Comparison of ENCODE assay signal across 1 cellular context in the genomic region with DNA sequence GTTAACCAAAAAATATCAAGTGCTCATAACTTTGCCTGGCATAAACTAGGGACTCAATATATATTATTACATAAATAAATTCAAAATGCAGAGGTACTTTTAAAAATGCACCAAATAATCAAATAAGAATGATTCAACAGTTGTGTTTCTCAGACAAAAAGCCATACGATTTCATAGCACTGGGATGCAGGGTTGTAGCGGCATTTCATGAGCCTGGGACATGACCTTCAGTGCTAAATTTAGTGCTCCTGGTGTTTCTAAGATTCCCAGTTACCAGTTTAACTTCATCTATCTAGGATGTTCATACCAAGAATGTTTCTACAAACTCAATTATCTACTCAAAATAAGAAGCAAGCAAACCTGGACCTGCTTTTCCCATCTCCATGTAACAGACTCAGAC.
TF ChIP-seq lines count a peak whose summit lies in the region.

No MANE protein-coding gene starts in this region.

TF ChIP-seq in IMR-90, 13 proteins besides CTCF, POLR2A, EP300 and RAD21:
- no peak for TF ChIP-seq FOS (IDR thresholded peaks at IDR 0.05; ENCODE audit: low read depth, low read length)
- TF ChIP-seq, protein P1, sequence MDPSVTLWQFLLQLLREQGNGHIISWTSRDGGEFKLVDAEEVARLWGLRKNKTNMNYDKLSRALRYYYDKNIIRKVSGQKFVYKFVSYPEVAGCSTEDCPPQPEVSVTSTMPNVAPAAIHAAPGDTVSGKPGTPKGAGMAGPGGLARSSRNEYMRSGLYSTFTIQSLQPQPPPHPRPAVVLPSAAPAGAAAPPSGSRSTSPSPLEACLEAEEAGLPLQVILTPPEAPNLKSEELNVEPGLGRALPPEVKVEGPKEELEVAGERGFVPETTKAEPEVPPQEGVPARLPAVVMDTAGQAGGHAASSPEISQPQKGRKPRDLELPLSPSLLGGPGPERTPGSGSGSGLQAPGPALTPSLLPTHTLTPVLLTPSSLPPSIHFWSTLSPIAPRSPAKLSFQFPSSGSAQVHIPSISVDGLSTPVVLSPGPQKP (IDR thresholded peaks at IDR 0.05; ENCODE audit: borderline replicate concordance, low read depth, low read length): no peak
- TF ChIP-seq CEBPB (IDR thresholded peaks at IDR 0.05; ENCODE audit: low read depth, low read length): no peak
- no peak for TF ChIP-seq RFX5 (IDR thresholded peaks at IDR 0.05; ENCODE audit: low read depth, low read length)
- no peak for TF ChIP-seq MAZ (IDR thresholded peaks at IDR 0.05; ENCODE audit: borderline replicate concordance, low read depth, low read length)
- TF ChIP-seq NFE2L2 (IDR thresholded peaks at IDR 0.05; ENCODE audit: low read depth, low read length): no peak
- TF ChIP-seq RCOR1 (IDR thresholded peaks at IDR 0.05; ENCODE audit: insufficient replicate concordance, low read length): no peak
- TF ChIP-seq, protein P2, sequence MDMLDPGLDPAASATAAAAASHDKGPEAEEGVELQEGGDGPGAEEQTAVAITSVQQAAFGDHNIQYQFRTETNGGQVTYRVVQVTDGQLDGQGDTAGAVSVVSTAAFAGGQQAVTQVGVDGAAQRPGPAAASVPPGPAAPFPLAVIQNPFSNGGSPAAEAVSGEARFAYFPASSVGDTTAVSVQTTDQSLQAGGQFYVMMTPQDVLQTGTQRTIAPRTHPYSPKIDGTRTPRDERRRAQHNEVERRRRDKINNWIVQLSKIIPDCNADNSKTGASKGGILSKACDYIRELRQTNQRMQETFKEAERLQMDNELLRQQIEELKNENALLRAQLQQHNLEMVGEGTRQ (IDR thresholded peaks at IDR 0.05; ENCODE audit: low read depth, low read length): no peak
- TF ChIP-seq BHLHE40 (IDR thresholded peaks at IDR 0.05; ENCODE audit: low read depth, low read length): no peak
- no peak for TF ChIP-seq MXI1 (IDR thresholded peaks at IDR 0.05; ENCODE audit: borderline replicate concordance, low read depth, low read length)
- no peak for TF ChIP-seq MAFK (IDR thresholded peaks at IDR 0.05; ENCODE audit: low read depth, low read length)
- TF ChIP-seq SMC3 (IDR thresholded peaks at IDR 0.05; ENCODE audit: low read depth, low read length): no peak
- TF ChIP-seq CHD1 (IDR thresholded peaks at IDR 0.05; ENCODE audit: low read depth, low read length): no peak
